In the genomic region with DNA sequence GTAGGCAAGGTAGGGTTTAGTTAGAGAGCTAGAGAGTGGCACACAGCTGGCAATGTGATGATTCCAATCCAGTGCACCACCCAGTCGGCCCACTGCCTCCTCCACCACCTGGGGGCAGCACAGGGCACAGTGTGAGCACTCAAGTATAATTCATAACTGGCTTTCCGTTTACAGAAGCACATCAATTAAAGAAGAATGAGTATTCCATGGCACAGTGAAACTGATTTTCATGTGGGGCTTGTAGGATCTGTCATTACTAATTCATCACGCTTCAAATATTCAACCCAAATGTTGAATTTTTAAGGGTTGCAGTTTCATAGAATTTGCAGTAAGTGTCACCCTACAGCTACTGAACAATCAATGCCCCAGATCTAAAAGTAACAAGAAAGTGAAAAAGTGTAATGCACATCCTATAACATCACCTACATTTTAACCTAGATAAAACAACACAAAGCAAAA, we compare ENCODE assay signal across 8 cellular contexts.
DNase-seq lines count a peak whose midpoint lies in the region; ATAC-seq and TF ChIP-seq lines count a peak whose summit lies in the region.

No MANE protein-coding gene starts in this region.

- H3K23ac ChIP-seq in mesenchymal stem cell (ENCODE audit: low read length in 2 of 2): no peak overlapping the region

- WGBS in mesenchymal stem cell: no CpG with 5 or more reads among the region's 3 CpGs

- H2BK120ac ChIP-seq in mesenchymal stem cell (ENCODE audit: low read depth, low read length): no peak overlapping the region

- H3K79me1 ChIP-seq in mesenchymal stem cell (replicated peaks; ENCODE audit: low read length, poor library complexity, severe bottlenecking): no peaks in the 10 kb centered on the region

- no peak overlapping the region for H2BK15ac ChIP-seq in mesenchymal stem cell (ENCODE audit: low read depth, poor library complexity, severe bottlenecking)

- intact Hi-C loops in dorsolateral prefrontal cortex (cut with DNase I): loop anchor here (1.0 to 10.0 kb wide), 6 partner anchors 58 to 358 kb away; partner anchors contain the start of genes B4GALT4 (in 2 of the 2) and IGSF11 (in 2 of the 2)

- no peak overlapping the region for H2AK5ac ChIP-seq in mesenchymal stem cell (ENCODE audit: low read length, severe bottlenecking)

- H3K4ac ChIP-seq in mesenchymal stem cell (ENCODE audit: low read depth in 1 of 2, low read length in 2 of 2): no peak overlapping the region

- H3K18ac ChIP-seq in mesenchymal stem cell (ENCODE audit: low read depth in 1 of 2, low read length in 2 of 2): no peak overlapping the region

- no peaks in the 10 kb centered on the region for H3K36me3 ChIP-seq in mesenchymal stem cell (ENCODE audit: control insufficient read depth in 1 of 2, insufficient read depth in 2 of 2, low read depth in 1 of 2, low read length in 2 of 2)

- H3K4me2 ChIP-seq in mesenchymal stem cell (ENCODE audit: low read length, poor library complexity, severe bottlenecking): no peak overlapping the region

- peak; percentile 92 for TF ChIP-seq CTCF in AG09319 (IDR thresholded peaks at IDR 0.05; ENCODE audit: low read depth, low read length)
- peak; percentile 78 to 100 (median 97) for TF ChIP-seq CTCF in dorsolateral prefrontal cortex (IDR thresholded peaks at IDR 0.05 in 54 of 56, conservative IDR thresholded peaks at IDR 0.05 in 2 of 56; ENCODE audit: low read depth in 1 of 56, partially characterized antibody in 56 of 56)

- H3K9me3 ChIP-seq in mesenchymal stem cell (ENCODE audit: control insufficient read depth, low read length): no peaks in the 10 kb centered on the region

- H4K91ac ChIP-seq in mesenchymal stem cell (ENCODE audit: low read length): no peak overlapping the region

- H3K4me3 ChIP-seq in dorsolateral prefrontal cortex: peak overlapping the region in 40 of 59 donors; percentile 3 to 51 (median 34)
- H3K4me3 ChIP-seq in mesenchymal stem cell (ENCODE audit: insufficient read depth in 1 of 2, low read depth in 1 of 2, low read length in 2 of 2): no peak overlapping the region

- peak overlapping the region in 5 of 59 donors; percentile 1 to 41 (median 13) for H3K27ac ChIP-seq in dorsolateral prefrontal cortex
- H3K27ac ChIP-seq in mesenchymal stem cell (ENCODE audit: low read length, poor library complexity, severe bottlenecking): no peak overlapping the region

- H2BK12ac ChIP-seq in mesenchymal stem cell (ENCODE audit: low read length in 2 of 2): no peak overlapping the region

- no peak overlapping the region for H2AFZ ChIP-seq in mesenchymal stem cell (ENCODE audit: low read depth, low read length)

- no peaks in the 10 kb centered on the region for H3K4me1 ChIP-seq in mesenchymal stem cell (ENCODE audit: control insufficient read depth, insufficient read depth, low read depth, low read length)

- no peak overlapping the region for H2BK5ac ChIP-seq in mesenchymal stem cell (ENCODE audit: low read depth, low read length, poor library complexity, severe bottlenecking)

- no peak overlapping the region for H4K8ac ChIP-seq in mesenchymal stem cell (ENCODE audit: low read length)

- ATAC-seq in GM18867 (IDR thresholded peaks at IDR 0.05; ENCODE audit: unreplicated experiment) (peak; percentile 85), HG03108 (IDR thresholded peaks at IDR 0.05; ENCODE audit: unreplicated experiment) (peak; percentile 70)

- H3K9ac ChIP-seq in mesenchymal stem cell (ENCODE audit: low read length): no peak overlapping the region

- H3K27me3 ChIP-seq in dorsolateral prefrontal cortex (peaks cover 0 to 5% (median 0%) of the 10 kb centered on the region in 45 donors), mesenchymal stem cell (ENCODE audit: control insufficient read depth in 1 of 2, insufficient read depth in 1 of 2, low read length in 2 of 2) (peaks cover 23 to 34% of the 10 kb centered on the region in 2 experiments)

- DNase-seq in AG09319 (ENCODE audit: extremely low read depth, low read depth) (peak; percentile 5), NCI-H2227 treated with DMSO at 0.1 percent for 48 hours (lab: John Stamatoyannopoulos, UW) (peak; percentile 52), dorsolateral prefrontal cortex (peak; percentile 31 to 91 (median 82)), mesenchymal stem cell (peak; percentile 42)
- DNase-seq in activated CD4-positive, alpha-beta T cell treated with anti-CD3 and anti-CD28 coated beads, Interleukin-2, amount 50 U/mL, for 24 hours (ENCODE audit: low read depth in 1 of 2, low spot score in 1 of 2): peak; percentile 56 to 59
- peak; percentile 43 to 63 for DNase-seq in stimulated activated CD8-positive, alpha-beta memory T cell treated with anti-CD3 and anti-CD28 coated beads, Interleukin-2, amount 100 ng/mL, for 1 hour (ENCODE audit: low read depth in 2 of 2)

- no peak overlapping the region for H3K14ac ChIP-seq in mesenchymal stem cell (ENCODE audit: low read length in 2 of 2)

Comparison
In these comparisons a context has a peak if more than half of its experiments do, and no peak if none do; other contexts are left out.
1. DNase-seq: peak in every context shown above with its lines; median percentile 82 in dorsolateral prefrontal cortex; 58 in activated CD4-positive, alpha-beta T cell treated with anti-CD3 and anti-CD28 coated beads, Interleukin-2, amount 50 U/mL, for 24 hours; 53 in stimulated activated CD8-positive, alpha-beta memory T cell treated with anti-CD3 and anti-CD28 coated beads, Interleukin-2, amount 100 ng/mL, for 1 hour; 52 in NCI-H2227 treated with DMSO at 0.1 percent for 48 hours; 42 in mesenchymal stem cell; 5 in AG09319.
2. H3K4me3 ChIP-seq: peak in dorsolateral prefrontal cortex (40 of 59); none in mesenchymal stem cell (0 of 2).